8 cellular contexts compared by ENCODE assay signal in the genomic region with DNA sequence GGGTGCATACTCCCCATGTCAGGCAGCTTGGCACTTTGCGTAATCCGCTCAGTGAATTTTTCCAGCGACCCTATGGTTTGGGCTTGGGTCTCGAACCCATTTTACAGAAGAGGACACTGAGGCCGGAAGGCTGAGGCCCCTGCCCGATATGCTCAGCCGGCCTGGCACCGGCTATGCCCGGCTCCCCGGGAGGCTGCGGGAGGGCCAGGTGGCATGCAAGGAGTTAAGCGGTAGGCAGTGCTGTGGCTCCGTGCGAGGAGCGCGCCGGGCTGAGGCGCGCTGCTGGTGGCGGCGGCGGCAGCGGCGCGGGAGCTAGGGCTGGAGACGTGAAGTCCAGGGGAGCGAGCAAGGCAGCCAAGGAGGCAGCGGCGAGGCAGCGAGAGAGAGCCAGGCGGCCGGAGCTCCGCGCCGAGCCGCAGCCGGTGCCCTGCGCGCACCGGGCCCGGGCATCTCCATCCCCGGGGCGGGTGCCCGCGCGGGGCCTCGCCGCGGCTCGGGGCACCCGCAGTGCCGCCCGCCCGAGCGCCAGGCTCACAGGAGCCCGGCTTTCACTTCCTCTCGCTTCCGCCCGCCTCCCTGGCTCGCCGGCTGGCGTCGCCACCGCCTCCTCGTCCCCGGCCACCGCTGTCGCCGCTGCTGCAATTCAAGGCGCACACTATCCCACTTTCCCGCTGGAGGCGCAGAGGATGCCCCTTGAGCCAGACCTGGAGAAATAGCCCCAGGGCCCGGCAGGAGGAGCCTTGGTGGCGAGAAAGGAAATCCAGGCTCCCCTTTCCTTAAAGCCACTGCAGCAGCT. TPM values are rescaled to one million over a fixed set of nuclear protein-coding genes. Genes with fewer than 3 reads are reported as not detected.
DNase-seq lines count a peak whose midpoint lies in the region; ATAC-seq and TF ChIP-seq lines count a peak whose summit lies in the region.

A gene (plus strand): TSS at position 272 of the 796 bp plus-strand sequence. CDS start 66,545 bp downstream, outside the sequence.

- no peak within 1 kb of the TSS for H3K27ac ChIP-seq in SJSA1
- peak within 1 kb of the TSS in 1 of 4 donors; percentile 23 for H3K27ac ChIP-seq in upper lobe of left lung

- TF ChIP-seq CTCF in AG09319 (IDR thresholded peaks at IDR 0.05; ENCODE audit: low read depth, low read length) (peak; percentile 8), upper lobe of left lung (IDR thresholded peaks at IDR 0.05) (peak in 1 of 6 experiments; percentile 38)

- peaks cover 5% of the 10 kb centered on the region for H3K4me1 ChIP-seq in SJSA1 (replicated peaks)
- H3K4me1 ChIP-seq in upper lobe of left lung: peaks cover 8 to 16% (median 11%) of the 10 kb centered on the region in 4 donors

- no peaks in the 10 kb centered on the region for H3K36me3 ChIP-seq in SJSA1
- H3K36me3 ChIP-seq in upper lobe of left lung: no peaks in the 10 kb centered on the region

- TF ChIP-seq EP300 in upper lobe of left lung (IDR thresholded peaks at IDR 0.05): no peak

- 7 to 14% methylated on average over 16 to 63 of the region's 74 CpGs for WGBS in upper lobe of left lung, 2 donors

- TF ChIP-seq POLR2A in upper lobe of left lung (IDR thresholded peaks at IDR 0.05): no peak

- H3K27me3 ChIP-seq in SJSA1 (replicated peaks): peaks cover 39% of the 10 kb centered on the region
- peaks cover 0 to 14% (median 7%) of the 10 kb centered on the region in 4 donors for H3K27me3 ChIP-seq in upper lobe of left lung

- no peak for DNase-seq in AG09319 (ENCODE audit: extremely low read depth, low read depth)
- DNase-seq in HT1080 (ENCODE audit: low read depth): peak; percentile 24
- DNase-seq in SJSA1 (ENCODE audit: low read depth in 1 of 2, low spot score in 2 of 2): peak; percentile 7 to 53
- DNase-seq in middle frontal gyrus (ENCODE audit: extremely low spot score, low spot score): peak; percentile 46
- peak in 1 of 2 donors; percentile 88 for DNase-seq in upper lobe of left lung

- peak; percentile 49 for ATAC-seq in esophagus mucosa
- ATAC-seq in upper lobe of left lung (ENCODE audit: low FRiP score in 2 of 2): peak in 1 of 2 donors; percentile 63
- ATAC-seq in GM21367 (IDR thresholded peaks at IDR 0.05; ENCODE audit: unreplicated experiment): no peak
- ATAC-seq in HG03442 (IDR thresholded peaks at IDR 0.05; ENCODE audit: unreplicated experiment): no peak

- H3K9me3 ChIP-seq in SJSA1 (replicated peaks): no peaks in the 10 kb centered on the region
- no peaks in the 10 kb centered on the region for H3K9me3 ChIP-seq in upper lobe of left lung

- H3K4me3 ChIP-seq in SJSA1 (peak within 1 kb of the TSS; percentile 25), upper lobe of left lung (peak within 1 kb of the TSS in 3 of 4 donors; percentile 42 to 47 (median 43))

RNA-seq across cellular contexts. Expression of the gene that starts here (rescaled TPM):
- not detected in 2 replicates for total RNA-seq in HT1080 (2014; rRNA removed; shearing (Covaris generic))
- polyA plus RNA-seq in HT1080 (2015; cell fraction: cytosol; rRNA removed): 0.05 TPM in 1 of 2 replicates, not detected in the other
- polyA plus RNA-seq in HT1080 (2015; cell fraction: nucleus; rRNA removed): not detected in 2 replicates
- total RNA-seq in SJSA1 (2014; rRNA removed; shearing (Covaris generic)): not detected in 2 replicates
- total RNA-seq in esophagus mucosa (0.32 TPM), upper lobe of left lung (1 to 10 TPM in 1 of 6 donors, under 1 TPM in 5; 0.17 to 1.0 (median 0.71) TPM)

Comparison
In these comparisons a context has a peak if more than half of its experiments do, and no peak if none do; other contexts are left out.
1. Peak in DNase-seq in HT1080; RNA of the gene not detected or under 1 TPM.
2. Peak in DNase-seq and H3K4me3 ChIP-seq in SJSA1; RNA of the gene not detected or under 1 TPM.
3. Peak in ATAC-seq in esophagus mucosa; RNA of the gene not detected or under 1 TPM.